19 cellular contexts compared by ENCODE assay signal in the genomic region with DNA sequence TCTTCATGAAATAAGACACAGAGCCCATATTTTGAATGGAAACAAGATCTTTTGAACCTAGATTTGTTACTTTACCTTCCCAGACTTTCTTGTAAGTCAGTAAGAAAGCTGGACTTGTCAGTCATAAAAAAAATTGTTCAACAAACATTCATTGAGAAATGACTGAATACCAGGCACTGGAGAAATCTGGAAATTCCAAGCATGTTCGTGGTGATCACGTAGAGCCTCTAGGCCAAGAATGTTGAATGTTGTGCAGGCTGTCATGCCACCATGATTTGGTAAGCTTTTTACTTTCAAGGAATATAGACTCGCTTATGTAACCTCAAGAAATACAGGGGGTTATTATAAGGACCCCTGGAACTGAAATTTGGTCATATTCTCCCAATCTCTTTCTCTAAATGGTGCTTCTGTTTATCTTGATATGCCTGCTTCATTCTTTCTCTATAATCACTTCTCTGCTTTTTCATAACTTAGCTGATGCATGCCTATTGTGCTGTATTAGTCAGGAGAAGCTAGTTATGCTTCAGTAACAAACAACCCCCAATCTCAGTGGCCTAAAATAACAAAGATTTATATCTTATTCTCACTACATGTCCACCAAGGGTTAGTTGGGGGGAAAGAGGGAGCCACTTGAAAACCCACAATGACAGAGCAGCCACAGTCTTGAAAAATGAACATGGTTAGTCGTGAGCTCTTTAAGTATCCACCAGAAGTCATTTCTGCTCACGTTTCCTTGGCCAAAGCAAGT. TPM values are rescaled to one million over a fixed set of nuclear protein-coding genes. Genes with fewer than 3 reads are reported as not detected.
A peak's percentile ranks its signal among the peaks of the same experiment; 100 is the strongest.
DNase-seq lines count a peak whose midpoint lies in the region; ATAC-seq, FAIRE-seq and TF ChIP-seq lines count a peak whose summit lies in the region.
"Had no signal": no experiment of that assay in that cellular context is flagged by ENCODE, and none has a peak within 500 bp of the region (broad histone marks: within the 10 kb centered on the region; RNA-seq: fewer than 3 reads in every experiment).

No MANE protein-coding gene starts in this region.

- WGBS in H1 (ENCODE audit: extremely low coverage in 1 of 2, insufficient coverage in 1 of 2, insufficient read length in 1 of 2, insufficient replicate concordance in 2 of 2, low coverage in 1 of 2, low lambda C conversion rate in 2 of 2, missing lambda C conversion rate in 1 of 2), 2 experiments: 91% methylated on average over 5 of the region's 5 CpGs; no CpG with 5 or more reads in 1 of the 2 experiments

- H3K36me3 ChIP-seq in H1 (ENCODE audit: control insufficient read depth in 2 of 4, insufficient read depth in 4 of 4, low read length in 3 of 4): peaks cover 2 to 7% (median 4%) of the 10 kb centered on the region in 4 experiments; a peak in 6 of 8 replicates
- H3K36me3 ChIP-seq: breast epithelium, Peyer's patch had no signal

- no peak overlapping the region for H2BK15ac ChIP-seq in H1 (ENCODE audit: low read length)

- POLR2A ChIA-PET in AG04449 (lab: Yijun Ruan, JAX) (interaction anchor here (0.7 to 3.5 kb wide), 4 partner anchors 9 to 111 kb away, joined by 3 to 14 read pairs (median 5); no protein-coding TSS in a partner anchor), H1 (lab: Charles Lee; ENCODE audit: partially characterized antibody) (interaction anchor here (2.3 to 30.9 kb wide), 5 partner anchors 6 to 50 kb away, joined by 9 to 635 read pairs (median 104); no protein-coding TSS in a partner anchor)
- POLR2A ChIA-PET in activated CD8-positive, alpha-beta T cell treated with anti-CD3 and anti-CD28 coated beads for 36 hours (lab: Charles Lee): interaction anchor here (0.7 to 1.8 kb wide), 3 partner anchors 10 to 372 kb away, joined by 3 read pairs; no protein-coding TSS in a partner anchor

- DNase-seq in AG04449 (ENCODE audit: low read depth, low spot score) (peak; percentile 75), LHCN-M2 (ENCODE audit: low read depth) (peak; percentile 51), H1 (ENCODE audit: low read depth in 1 of 2, low spot score in 2 of 2) (no peak), mesothelial cell of epicardium (ENCODE audit: low spot score in 2 of 2, unreplicated experiment in 2 of 2) (no peak), cerebellar cortex (ENCODE audit: low spot score) (no peak)
- no peak for DNase-seq in activated CD8-positive, alpha-beta T cell treated with anti-CD3 and anti-CD28 coated beads for 36 hours
- no peak for DNase-seq in activated T-cell treated with anti-CD3 and anti-CD28 coated beads, Interleukin-2, amount 50 U/mL, for 48 hours
- DNase-seq: activated B cell treated with CpG ODN at 0.5 μM for 24 hours; activated naive CD4-positive, alpha-beta T cell; glutamatergic neuron; islet precursor cell; MM.1S; NCI-H2029; NCI-H526 treated with DMSO at 0.1 percent for 48 hours; Peyer's patch; T-helper 1 cell had no signal

- H3K4me1 Mint-ChIP-seq in mesothelial cell of epicardium: peaks cover 33% of the 10 kb centered on the region
- peaks cover 4% of the 10 kb centered on the region for H3K4me1 Mint-ChIP-seq in activated CD8-positive, alpha-beta T cell treated with anti-CD3 and anti-CD28 coated beads for 36 hours (ENCODE audit: low read depth)

- no peak overlapping the region for H3K14ac ChIP-seq in H1 (ENCODE audit: insufficient read length)

- H4K91ac ChIP-seq in H1 (replicated peaks; ENCODE audit: insufficient read length, low read length): no peak overlapping the region

- peak overlapping the region; percentile 0; the same call in 1 of the 2 replicates for H2BK12ac ChIP-seq in H1 (ENCODE audit: low read depth, low read length)

- no peaks in the 10 kb centered on the region for H3K36me3 Mint-ChIP-seq in mesothelial cell of epicardium
- H3K36me3 Mint-ChIP-seq in activated CD8-positive, alpha-beta T cell treated with anti-CD3 and anti-CD28 coated beads for 36 hours (ENCODE audit: low read depth): no peaks in the 10 kb centered on the region

- H3K18ac ChIP-seq in H1 (ENCODE audit: extremely low read depth, low read length): no peak overlapping the region

- peaks cover 0 to 15% of the 10 kb centered on the region in 2 experiments; a peak in 2 of 4 replicates for H3K79me2 ChIP-seq in H1 (ENCODE audit: control insufficient read depth in 1 of 2, insufficient read depth in 2 of 2, low read length in 2 of 2)

- no peak overlapping the region for H3K4me3 ChIP-seq in AG04449 (ENCODE audit: low read depth, low read length)
- H3K4me3 ChIP-seq in H1 (ENCODE audit: extremely low read depth in 1 of 4, insufficient read depth in 2 of 4, low read depth in 3 of 4, low read length in 4 of 4): no peak overlapping the region
- H3K4me3 ChIP-seq: A549, breast epithelium, Peyer's patch had no signal

- peaks cover 1 to 4% of the 10 kb centered on the region in 2 experiments for H4K20me1 ChIP-seq in H1 (replicated peaks in 1 of 2; ENCODE audit: control insufficient read depth in 1 of 2, insufficient read depth in 2 of 2, low read length in 2 of 2)

- peak overlapping the region; percentile 81 for H3K27ac Mint-ChIP-seq in mesothelial cell of epicardium
- H3K27ac Mint-ChIP-seq in activated CD8-positive, alpha-beta T cell treated with anti-CD3 and anti-CD28 coated beads for 36 hours: no peak overlapping the region
- H3K27ac Mint-ChIP-seq: activated B cell treated with CpG ODN at 0.5 μM for 24 hours had no signal

- CTCF ChIA-PET in AG04449 (lab: Yijun Ruan, JAX) (interaction anchor here (1.2 to 2.6 kb wide), 7 partner anchors 9 to 257 kb away, joined by 4 to 13 read pairs (median 6); no protein-coding TSS in a partner anchor), H1 (lab: Charles Lee; ENCODE audit: partially characterized antibody) (interaction anchor here (0.6 to 3.6 kb wide), 6 partner anchors 9 to 281 kb away, joined by 3 to 16 read pairs (median 4); no protein-coding TSS in a partner anchor)
- CTCF ChIA-PET in activated CD8-positive, alpha-beta T cell treated with anti-CD3 and anti-CD28 coated beads for 36 hours (lab: Charles Lee): interaction anchor here (1.1 to 2.6 kb wide), 3 partner anchors 9 to 297 kb away, joined by 4 to 30 read pairs (median 5); no protein-coding TSS in a partner anchor

- no peak for FAIRE-seq in H1 (lab: Jason Lieb, UNC)

- no peak for TF ChIP-seq CTCF in AG04449 (IDR thresholded peaks at IDR 0.05; ENCODE audit: insufficient read depth, low read length, missing control alignments)
- no peak for TF ChIP-seq CTCF in H1 (IDR thresholded peaks at IDR 0.05; ENCODE audit: control extremely low read depth in 1 of 3, insufficient read depth in 1 of 3, low read depth in 1 of 3, low read length in 3 of 3)
- no peak for TF ChIP-seq CTCF in mesothelial cell of epicardium (IDR thresholded peaks at IDR 0.05; ENCODE audit: unreplicated experiment)
- TF ChIP-seq CTCF in activated CD8-positive, alpha-beta T cell treated with anti-CD3 and anti-CD28 coated beads for 36 hours (IDR thresholded peaks at IDR 0.05): no peak

- H2BK20ac ChIP-seq in H1 (ENCODE audit: low read length): no peak overlapping the region

- no peaks in the 10 kb centered on the region for H3K9me3 ChIP-seq in H1 (ENCODE audit: insufficient read depth in 2 of 2, low read depth in 1 of 2, low read length in 1 of 2)
- H3K9me3 ChIP-seq: breast epithelium, Peyer's patch had no signal

- no peak overlapping the region for H3K56ac ChIP-seq in H1 (replicated peaks; ENCODE audit: insufficient read length, low read depth, low read length)

- H2AK5ac ChIP-seq in H1 (ENCODE audit: low read depth, low read length): no peak overlapping the region

- H3K23ac ChIP-seq in H1 (ENCODE audit: insufficient read length): no peak overlapping the region

- no peak for ATAC-seq in GM18519 (IDR thresholded peaks at IDR 0.05; ENCODE audit: low FRiP score, unreplicated experiment)
- ATAC-seq in activated CD8-positive, alpha-beta T cell treated with anti-CD3 and anti-CD28 coated beads for 36 hours: no peak
- ATAC-seq: A549 had no signal

- H3K9me3 Mint-ChIP-seq in mesothelial cell of epicardium: no peaks in the 10 kb centered on the region
- H3K9me3 Mint-ChIP-seq in activated CD8-positive, alpha-beta T cell treated with anti-CD3 and anti-CD28 coated beads for 36 hours: no peaks in the 10 kb centered on the region
- H3K9me3 Mint-ChIP-seq: activated B cell treated with CpG ODN at 0.5 μM for 24 hours had no signal

- H3K4me3 Mint-ChIP-seq in mesothelial cell of epicardium: no peak overlapping the region
- no peak overlapping the region for H3K4me3 Mint-ChIP-seq in activated CD8-positive, alpha-beta T cell treated with anti-CD3 and anti-CD28 coated beads for 36 hours
- H3K4me3 Mint-ChIP-seq: activated B cell treated with CpG ODN at 0.5 μM for 24 hours had no signal

- no peaks in the 10 kb centered on the region for H3K79me1 ChIP-seq in H1 (ENCODE audit: low read depth, low read length)

- H2AFZ ChIP-seq in H1 (ENCODE audit: low read length): no peak overlapping the region

- H3K9ac ChIP-seq in H1 (replicated peaks in 1 of 4; ENCODE audit: extremely low read depth in 1 of 4, low read depth in 3 of 4, low read length in 3 of 4): no peak overlapping the region

- no peak overlapping the region for H3K27ac ChIP-seq in H1 (ENCODE audit: low read depth, low read length)
- H3K27ac ChIP-seq: Peyer's patch had no signal

- H2BK5ac ChIP-seq in H1 (ENCODE audit: low read depth, low read length): no peak overlapping the region

- TF ChIP-seq POLR2A in H1 (IDR thresholded peaks at IDR 0.05; ENCODE audit: control extremely low read depth in 1 of 2, low read depth in 2 of 2, low read length in 2 of 2): no peak

- no peak overlapping the region for H4K8ac ChIP-seq in H1 (ENCODE audit: extremely low read depth, insufficient read depth, low read length)

- H4K5ac ChIP-seq in H1 (ENCODE audit: insufficient read length, low read depth, low read length): no peak overlapping the region

- peaks cover 12% of the 10 kb centered on the region; the same call in 1 of the 2 replicates for H3K23me2 ChIP-seq in H1 (ENCODE audit: low read depth, low read length)

- H3K27me3 Mint-ChIP-seq in mesothelial cell of epicardium (ENCODE audit: low read depth): peaks cover 1% of the 10 kb centered on the region
- peaks cover 29% of the 10 kb centered on the region for H3K27me3 Mint-ChIP-seq in activated CD8-positive, alpha-beta T cell treated with anti-CD3 and anti-CD28 coated beads for 36 hours

- no peak overlapping the region for H2BK120ac ChIP-seq in H1 (replicated peaks; ENCODE audit: low read depth, low read length)

- TF ChIP-seq EP300 in H1 (IDR thresholded peaks at IDR 0.05; ENCODE audit: borderline replicate concordance in 1 of 2, low read depth in 2 of 2, low read length in 2 of 2): no peak

- no peak overlapping the region for H3K4ac ChIP-seq in H1 (replicated peaks; ENCODE audit: insufficient read length, low read depth, low read length)

- H3K4me2 ChIP-seq in H1 (ENCODE audit: insufficient read depth in 1 of 2, low read depth in 2 of 2, low read length in 2 of 2): no peak overlapping the region
- H3K4me2 ChIP-seq: A549 had no signal

- peaks cover 0 to 3% (median 0%) of the 10 kb centered on the region in 4 experiments; a peak in 2 of 7 replicates for H3K27me3 ChIP-seq in H1 (replicated peaks in 1 of 4; ENCODE audit: control insufficient read depth in 3 of 4, extremely low read depth in 1 of 4, insufficient read depth in 3 of 4, low read length in 3 of 4)
- H3K27me3 ChIP-seq: breast epithelium, Peyer's patch had no signal

- intact Hi-C loops in activated CD8-positive, alpha-beta T cell treated with anti-CD3 and anti-CD28 coated beads for 36 hours (cut with micrococcal nuclease): no loop called here

- no peak for TF ChIP-seq RAD21 in H1 (IDR thresholded peaks at IDR 0.05 in 1 of 2, conservative IDR thresholded peaks at IDR 0.05 in 1 of 2; ENCODE audit: low read depth in 2 of 2, low read length in 2 of 2)

- H3K4me1 ChIP-seq in H1 (replicated peaks in 1 of 4; ENCODE audit: control insufficient read depth in 3 of 4, insufficient read depth in 4 of 4, low read length in 3 of 4): peaks cover 2 to 20% (median 13%) of the 10 kb centered on the region in 4 experiments; a peak in 6 of 7 replicates
- H3K4me1 ChIP-seq: breast epithelium had no signal

RNA-seq across cellular contexts. Expression of gene TPM1, which starts 3.4 kb away (rescaled TPM):
- total RNA-seq in LHCN-M2 (2014; rRNA removed): 192 and 202 TPM in 2 replicates
- polyA plus RNA-seq in LHCN-M2 (2012): 1,083 TPM
- 571 and 579 TPM in 2 replicates for total RNA-seq in H1 (2021; fragmentation: NEBNext Ultra II Directional; extraction: Animal tissue kit (Norgen Biotek cat#: 25700))
- polyA plus RNA-seq in H1 (2011; rRNA removed): 246 and 258 TPM in 2 replicates
- 481 TPM for polyA plus RNA-seq in H1 (2011; cell fraction: cytosol; rRNA removed)
- 537 TPM for polyA plus RNA-seq in H1 (2011; cell fraction: nucleus; rRNA removed)
- polyA plus RNA-seq in H1 (2012, experiment 1 of 2): 409 to 588 TPM (median 457 TPM) in 4 replicates
- polyA plus RNA-seq in H1 (2012, experiment 2 of 2): 113 TPM
- 292 TPM for polyA plus RNA-seq in H1 (2013, experiment 1 of 2)
- 291 TPM for polyA plus RNA-seq in H1 (2013, experiment 2 of 2)
- 221 and 265 TPM in 2 replicates for polyA minus RNA-seq in H1 (2011; rRNA and poly(A)+ RNA removed)
- polyA minus RNA-seq in H1 (2011; cell fraction: cytosol; rRNA and poly(A)+ RNA removed): 225 TPM
- polyA minus RNA-seq in H1 (2011; cell fraction: nucleus; rRNA and poly(A)+ RNA removed): 741 TPM
- 635 to 667 TPM (median 659 TPM) in 3 replicates for total RNA-seq in mesothelial cell of epicardium
- 1 to 10 TPM; 6.0 to 6.3 TPM for total RNA-seq in activated CD8-positive, alpha-beta T cell treated with anti-CD3 and anti-CD28 coated beads for 36 hours

Comparison
In these comparisons a context has a peak if more than half of its experiments do, and no peak if none do; other contexts are left out.
1. DNase-seq: peak in AG04449 (single experiment) and LHCN-M2 (single experiment); none in H1 (0 of 2), mesothelial cell of epicardium (0 of 2), cerebellar cortex (single experiment), activated CD8-positive, alpha-beta T cell treated with anti-CD3 and anti-CD28 coated beads for 36 hours (single experiment) and activated T-cell treated with anti-CD3 and anti-CD28 coated beads, Interleukin-2, amount 50 U/mL, for 48 hours (0 of 2).
2. RNA of gene TPM1, which starts 3.4 kb away (total RNA-seq): 635 to 667 TPM in mesothelial cell of epicardium, 571 to 579 TPM in H1 and 192 to 202 TPM in LHCN-M2; 6.0 to 6.3 TPM in activated CD8-positive, alpha-beta T cell treated with anti-CD3 and anti-CD28 coated beads for 36 hours; every median in the first group is over 10 times any median in the second.